ENCODE assay signal across 1 cellular context in genomic region chr9:134818000-134818568, GRCh38.
TF ChIP-seq lines count a peak whose summit lies in the region.

No MANE protein-coding gene starts in this region.

TF ChIP-seq in HepG2, 621 proteins besides CTCF, POLR2A, EP300 and RAD21 (continued from another document):
- TF ChIP-seq STAT6 (CRISPR knock-in tag; IDR thresholded peaks at IDR 0.05; ENCODE audit: borderline replicate concordance) (no peak), GABPA (IDR thresholded peaks at IDR 0.05; ENCODE audit: low read depth, low read length) (no peak), GABPA (CRISPR knock-in tag; IDR thresholded peaks at IDR 0.05; ENCODE audit: low read depth) (no peak), ZNF501 (CRISPR knock-in tag; IDR thresholded peaks at IDR 0.05) (no peak), ARNTL (CRISPR knock-in tag; IDR thresholded peaks at IDR 0.05) (no peak), TBP (CRISPR knock-in tag; IDR thresholded peaks at IDR 0.05) (no peak), ZNF776 (CRISPR knock-in tag; IDR thresholded peaks at IDR 0.05) (no peak), ZBTB2 (CRISPR knock-in tag; IDR thresholded peaks at IDR 0.05; ENCODE audit: low read depth) (no peak), SMC3 (IDR thresholded peaks at IDR 0.05; ENCODE audit: low read length) (no peak)
